In the genomic region with DNA sequence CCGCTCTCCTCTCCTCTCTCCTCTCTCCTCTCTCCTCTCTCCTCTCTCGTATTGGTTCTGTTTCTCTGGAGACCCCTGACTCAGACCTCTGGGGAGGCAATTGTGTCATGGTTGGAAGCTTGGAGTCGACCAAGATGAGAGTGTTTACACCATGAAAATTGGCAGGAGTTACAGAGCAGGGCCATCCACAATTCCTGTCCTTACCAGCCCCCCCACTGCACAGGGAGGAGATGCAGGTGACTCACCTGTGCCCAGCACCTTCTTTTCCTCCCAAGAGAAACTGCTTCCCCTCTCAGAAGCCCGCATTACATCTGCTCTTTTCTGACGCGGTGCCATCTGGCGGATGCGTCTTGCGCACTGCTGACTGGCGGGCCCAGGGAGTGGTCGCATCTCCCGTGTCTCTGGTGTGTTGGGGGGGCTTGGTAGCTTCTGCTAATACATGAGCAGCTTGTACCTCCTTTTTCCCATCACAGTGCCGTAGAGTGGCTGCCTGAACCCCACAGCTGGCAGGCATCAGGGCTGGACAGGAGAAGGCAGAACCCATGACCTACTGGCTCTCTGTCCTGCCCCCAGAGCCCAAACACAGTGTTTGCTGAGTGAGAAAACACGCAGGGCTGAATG, we compare ENCODE assay signal across 19 cellular contexts. TPM values are rescaled to one million over a fixed set of nuclear protein-coding genes. Genes with fewer than 3 reads are reported as not detected.
"Had no signal": no experiment of that assay in that cellular context is flagged by ENCODE, and none has a peak within 500 bp of the region (broad histone marks: within the 10 kb centered on the region; RNA-seq: fewer than 3 reads in every experiment).

No MANE protein-coding gene starts in this region.

- H3K9me3 Mint-ChIP-seq: activated CD4-positive, alpha-beta T cell treated with anti-CD3 and anti-CD28 coated beads, Interleukin-2, amount 10 ng/mL, durations not matched to agents 24 days and 14 days; dendritic cell treated with granulocyte-macrophage colony-stimulating factor and Interleukin-4, amounts not matched to agents 40 ng/mL and 50 ng/mL, for 4 days; effector memory CD8-positive, alpha-beta T cell; natural killer cell treated with Interleukin-12 subunit alpha and Interleukin-12 subunit beta and Interleukin-15 and Interleukin-18, amount 100 ng/mL, for 72 hours; type B pancreatic cell had no signal

- H3K4me3 Mint-ChIP-seq: activated CD4-positive, alpha-beta T cell treated with anti-CD3 and anti-CD28 coated beads, Interleukin-2, amount 10 ng/mL, durations not matched to agents 24 days and 14 days; dendritic cell treated with granulocyte-macrophage colony-stimulating factor and Interleukin-4, amounts not matched to agents 40 ng/mL and 50 ng/mL, for 4 days; effector memory CD8-positive, alpha-beta T cell; natural killer cell treated with Interleukin-12 subunit alpha and Interleukin-12 subunit beta and Interleukin-15 and Interleukin-18, amount 100 ng/mL, for 72 hours; type B pancreatic cell had no signal

- H3K27ac Mint-ChIP-seq: activated CD4-positive, alpha-beta T cell treated with anti-CD3 and anti-CD28 coated beads, Interleukin-2, amount 10 ng/mL, durations not matched to agents 24 days and 14 days; dendritic cell treated with granulocyte-macrophage colony-stimulating factor and Interleukin-4, amounts not matched to agents 40 ng/mL and 50 ng/mL, for 4 days; effector memory CD8-positive, alpha-beta T cell; natural killer cell treated with Interleukin-12 subunit alpha and Interleukin-12 subunit beta and Interleukin-15 and Interleukin-18, amount 100 ng/mL, for 72 hours; progenitor cell of endocrine pancreas; type B pancreatic cell had no signal

- H3K27me3 Mint-ChIP-seq: activated CD4-positive, alpha-beta T cell treated with anti-CD3 and anti-CD28 coated beads, Interleukin-2, amount 10 ng/mL, durations not matched to agents 24 days and 14 days had no signal

- DNase-seq: activated CD4-positive, alpha-beta T cell treated with anti-CD3 and anti-CD28 coated beads, Interleukin-2, amount 10 ng/mL, durations not matched to agents 24 days and 14 days; activated CD4-positive, CD25-positive, alpha-beta regulatory T cell; activated CD8-positive, alpha-beta memory T cell treated with anti-CD3 and anti-CD28 coated beads, Interleukin-2, amount 50 U/mL, for 48 hours; anterior cingulate cortex; brain microvascular endothelial cell; cerebellar nuclear complex; effector memory CD8-positive, alpha-beta T cell; erythroblast; left lung; mesenchymal stem cell; stimulated activated CD4-positive, alpha-beta T cell treated with anti-CD3 and anti-CD28 coated beads, Interleukin-4, amount 100 ng/mL, for 24 hours; stimulated activated naive CD4-positive, alpha-beta T cell treated with Interleukin-2 at 50 U/mL for 16 hours; SW 1271 had no signal

- ATAC-seq: effector memory CD8-positive, alpha-beta T cell; left lung had no signal

- H3K4me1 Mint-ChIP-seq: activated CD4-positive, alpha-beta T cell treated with anti-CD3 and anti-CD28 coated beads, Interleukin-2, amount 10 ng/mL, durations not matched to agents 24 days and 14 days had no signal

- H3K36me3 Mint-ChIP-seq: natural killer cell treated with Interleukin-12 subunit alpha and Interleukin-12 subunit beta and Interleukin-15 and Interleukin-18, amount 100 ng/mL, for 72 hours; type B pancreatic cell had no signal

RNA-seq across cellular contexts. Expression of a gene that starts 31.4 kb away (rescaled TPM):
- total RNA-seq: activated CD4-positive, alpha-beta T cell treated with anti-CD3 and anti-CD28 coated beads, Interleukin-2, amount 10 ng/mL, durations not matched to agents 24 days and 14 days; natural killer cell treated with Interleukin-12 subunit alpha and Interleukin-12 subunit beta and Interleukin-15 and Interleukin-18, amount 100 ng/mL, for 72 hours; right atrium auricular region; T-helper 2 cell treated with Interferon-gamma antibody and Interleukin-4, amounts not matched to agents 100 ng/mL and 5 ng/mL, for 36 hours had no signal

RNA-seq across cellular contexts. Expression of a gene that starts 43.7 kb away (rescaled TPM):
- total RNA-seq: activated CD4-positive, alpha-beta T cell treated with anti-CD3 and anti-CD28 coated beads, Interleukin-2, amount 10 ng/mL, durations not matched to agents 24 days and 14 days; natural killer cell treated with Interleukin-12 subunit alpha and Interleukin-12 subunit beta and Interleukin-15 and Interleukin-18, amount 100 ng/mL, for 72 hours; T-helper 2 cell treated with Interferon-gamma antibody and Interleukin-4, amounts not matched to agents 100 ng/mL and 5 ng/mL, for 36 hours had no signal
